Comparison of ENCODE assay signal across 21 cellular contexts in genomic region chr2:11387831-11388230, GRCh38. TPM values are rescaled to one million over a fixed set of nuclear protein-coding genes. Genes with fewer than 3 reads are reported as not detected.
DNase-seq lines count a peak whose midpoint lies in the region; ATAC-seq, FAIRE-seq and TF ChIP-seq lines count a peak whose summit lies in the region.
"Had no signal": no experiment of that assay in that cellular context is flagged by ENCODE, and none has a peak within 500 bp of the region (broad histone marks: within the 10 kb centered on the region; RNA-seq: fewer than 3 reads in every experiment).

No MANE protein-coding gene starts in this region.

- H3K9me3 ChIP-seq in OCI-LY3 (ENCODE audit: insufficient read depth, low read length) (no peaks in the 10 kb centered on the region), left lung (no peaks in the 10 kb centered on the region), transverse colon (no peaks in the 10 kb centered on the region)
- H3K9me3 ChIP-seq: heart right ventricle, suprapubic skin had no signal

- H3K4me3 ChIP-seq in OCI-LY3 (ENCODE audit: low read length) (peak overlapping the region; percentile 26), left lung (no peak overlapping the region), transverse colon (no peak overlapping the region)
- H3K4me3 ChIP-seq: heart right ventricle, suprapubic skin had no signal

- H3K4me2 ChIP-seq in OCI-LY3 (ENCODE audit: low read length) = peak overlapping the region; percentile 41

- no peaks in the 10 kb centered on the region for H3K36me3 ChIP-seq in OCI-LY3 (replicated peaks; ENCODE audit: low read depth, low read length)
- H3K36me3 ChIP-seq in left lung = no peaks in the 10 kb centered on the region
- H3K36me3 ChIP-seq in transverse colon = no peaks in the 10 kb centered on the region
- H3K36me3 ChIP-seq: heart right ventricle, suprapubic skin had no signal

- FAIRE-seq in RCC 7860 (lab: Jason Lieb, UNC) = no peak
- FAIRE-seq: astrocyte had no signal

- no peak for TF ChIP-seq POLR2A in transverse colon (IDR thresholded peaks at IDR 0.05)

- 40 to 58% methylated on average over 7 to 8 of the region's 8 CpGs for WGBS in transverse colon (ENCODE audit: low coverage in 1 of 2), 2 donors

- H3K27me3 ChIP-seq in OCI-LY3 (ENCODE audit: low read depth, low read length) (no peaks in the 10 kb centered on the region), left lung (no peaks in the 10 kb centered on the region), transverse colon (no peaks in the 10 kb centered on the region)
- H3K27me3 ChIP-seq: heart right ventricle, suprapubic skin had no signal

- no peak for TF ChIP-seq EP300 in transverse colon (IDR thresholded peaks at IDR 0.05; ENCODE audit: low read depth)

- TF ChIP-seq CTCF in OCI-LY3 (IDR thresholded peaks at IDR 0.05; ENCODE audit: low read depth, low read length) (no peak), left lung (IDR thresholded peaks at IDR 0.05) (no peak), transverse colon (IDR thresholded peaks at IDR 0.05) (no peak)

- no peak overlapping the region for H3K27ac ChIP-seq in OCI-LY3 (ENCODE audit: low read length)
- peak overlapping the region; percentile 23 to 70 for H3K27ac ChIP-seq in left lung
- H3K27ac ChIP-seq in transverse colon = peak overlapping the region; percentile 78 to 86 (median 83)
- H3K27ac ChIP-seq: heart right ventricle, suprapubic skin had no signal

- H2AFZ ChIP-seq in OCI-LY3 (ENCODE audit: low read depth, low read length) = no peak overlapping the region

- in situ Hi-C loops in transverse colon (cut with MboI; ENCODE audit: low pct_ligation_motif_present in 1 of 4, low pct_unique_long_range_greater_than_20kb in 1 of 4, low sequenced_read_pairs in 3 of 4) = no loop called here

- H3K4me1 ChIP-seq in OCI-LY3 (ENCODE audit: low read length) (peaks cover 12% of the 10 kb centered on the region), left lung (peaks cover 16 to 22% of the 10 kb centered on the region in 2 donors), transverse colon (peaks cover 33 to 59% (median 46%) of the 10 kb centered on the region in 4 donors)

- H4K20me1 ChIP-seq in OCI-LY3 (ENCODE audit: insufficient read depth, low read length) = no peaks in the 10 kb centered on the region

- peak; percentile 45 for ATAC-seq in left lung
- no peak for ATAC-seq in GM21447 (IDR thresholded peaks at IDR 0.05; ENCODE audit: unreplicated experiment)
- ATAC-seq: activated CD8-positive, alpha-beta T cell treated with anti-CD3 and anti-CD28 coated beads, Interleukin-2, amount 10 ng/mL, durations not matched to agents 7 days and 5 days had no signal

- no peaks in the 10 kb centered on the region for H3K79me2 ChIP-seq in OCI-LY3 (ENCODE audit: low read length)

- no peak overlapping the region for H3K9ac ChIP-seq in OCI-LY3 (ENCODE audit: low read length)

- intact Hi-C loops in left lung (cut with DNase I) (no loop called here), transverse colon (cut with DNase I; ENCODE audit: low total_unique reads) (no loop called here)

- DNase-seq in DMS53 (lab: John Stamatoyannopoulos, UW) = peak; percentile 71
- DNase-seq in DMS53 treated with DMSO at 0.1 percent for 48 hours (lab: John Stamatoyannopoulos, UW; ENCODE audit: unreplicated experiment) = no peak
- DNase-seq in left lung = no peak
- DNase-seq in transverse colon = peak; percentile 55
- no peak for DNase-seq in central memory CD4-positive, alpha-beta T cell
- no peak for DNase-seq in RCC 7860 (ENCODE audit: low spot score)
- DNase-seq: 8988T; activated B cell treated with CpG ODN at 0.5 μM for 24 hours; activated CD8-positive, alpha-beta T cell treated with anti-CD3 and anti-CD28 coated beads, Interleukin-2, amount 10 ng/mL, durations not matched to agents 7 days and 5 days; activated naive CD4-positive, alpha-beta T cell treated with anti-CD3 and anti-CD28 coated beads, Interleukin-2, amount 50 U/mL, for 16 hours; activated T-cell treated with anti-CD3 and anti-CD28 coated beads, Interleukin-2, amount 50 U/mL, for 48 hours; DMS79; heart right ventricle; mesendoderm; NCI-H2171 treated with DMSO at 0.1 percent for 48 hours; SHP77; stimulated activated CD4-positive, alpha-beta T cell treated with anti-CD3 and anti-CD28 coated beads, Interleukin-12 subunit alpha, Interleukin-12 subunit beta, amount 100 ng/mL, for 4 hours had no signal

RNA-seq across cellular contexts. Expression of gene ROCK2, which starts 43.4 kb away (rescaled TPM):
- total RNA-seq in left lung (10 to 100 TPM; 49.4 to 59.0 TPM), transverse colon (10 to 100 TPM; 53.9 to 93.0 (median 74.7) TPM)

Comparison
In these comparisons a context has a peak if more than half of its experiments do, and no peak if none do; other contexts are left out.
1. DNase-seq: peak in DMS53 (single experiment) and transverse colon (single experiment); none in DMS53 treated with DMSO at 0.1 percent for 48 hours (single experiment), left lung (0 of 2), central memory CD4-positive, alpha-beta T cell (single experiment) and RCC 7860 (single experiment).